In genomic region chr9:99383536-99383935, GRCh38 we compare ENCODE assay signal across 27 cellular contexts.
"Had no signal": no experiment of that assay in that cellular context is flagged by ENCODE, and none has a peak within 500 bp of the region (broad histone marks: within the 10 kb centered on the region; RNA-seq: fewer than 3 reads in every experiment).

No MANE protein-coding gene starts in this region.

- FAIRE-seq: urothelium cell line had no signal

- H3K27me3 ChIP-seq: stomach, suprapubic skin, testis, thyroid gland, tibial artery, tibial nerve, transverse colon, upper lobe of left lung, upper lobe of right lung, uterus, vagina had no signal

- DNase-seq: stimulated activated CD4-positive, alpha-beta T cell treated with anti-CD3 and anti-CD28 coated beads, Interleukin-2, amount 100 ng/mL, for 48 hours; stimulated activated CD4-positive, alpha-beta T cell treated with anti-CD3 and anti-CD28 coated beads, Interleukin-4, amount 100 ng/mL, for 1 hour; stimulated activated CD4-positive, alpha-beta T cell treated with anti-CD3 and anti-CD28 coated beads, Interleukin-4, amount 100 ng/mL, for 24 hours; stimulated activated CD4-positive, alpha-beta T cell treated with anti-CD3 and anti-CD28 coated beads, Interleukin-4, amount 100 ng/mL, for 4 hours; stimulated activated CD8-positive, alpha-beta memory T cell treated with anti-CD3 and anti-CD28 coated beads, Interleukin-4, amount 100 ng/mL, for 48 hours; stimulated activated naive B cell treated with anti-CD40 and anti-IgM and Interleukin-4, amounts not matched to agents 10 μg/mL and 1 μg/mL and 100 μg/mL, for 72 hours; stimulated activated naive CD4-positive, alpha-beta T cell; stimulated activated naive CD4-positive, alpha-beta T cell treated with Interleukin-2 at 50 U/mL for 16 hours; stimulated activated naive CD8-positive, alpha-beta T cell treated with anti-CD3 and anti-CD28 coated beads, Interleukin-15, amount 100 ng/mL, for 72 hours; stimulated activated naive CD8-positive, alpha-beta T cell treated with anti-CD3 and anti-CD28 coated beads, Interleukin-15, Interleukin-2, amounts not matched to agents 100 U/mL and 50 U/mL, for 24 hours; stomach; substantia nigra; testis; thyroid gland; tibial artery; transverse colon; trophoblast cell; upper lobe of left lung; upper lobe of right lung; uterus had no signal

- H3K27ac ChIP-seq: stomach, suprapubic skin, testis, thoracic aorta, thyroid gland, tibial artery, tibial nerve, transverse colon, upper lobe of left lung, upper lobe of right lung, uterus, vagina had no signal

- H3K36me3 ChIP-seq: stomach, suprapubic skin, thoracic aorta, thyroid gland, tibial artery, tibial nerve, transverse colon, upper lobe of left lung, upper lobe of right lung, uterus, vagina had no signal

- ATAC-seq: stimulated activated effector memory CD8-positive, alpha-beta T cell treated with anti-CD3 and anti-CD28 coated beads, Interleukin-12 subunit alpha, Interleukin-12 subunit beta, amount 100 ng/mL, for 72 hours; stimulated activated memory B cell treated with anti-CD40 and anti-IgM and Interleukin-4, amounts not matched to agents 10 μg/mL and 1 μg/mL and 100 μg/mL, for 72 hours; stimulated activated naive B cell treated with anti-CD40 and anti-IgM and Interleukin-4, amounts not matched to agents 10 μg/mL and 1 μg/mL and 100 μg/mL, for 72 hours; stimulated activated naive CD8-positive, alpha-beta T cell treated with anti-CD3 and anti-CD28 coated beads, Interleukin-15, amount 100 ng/mL, for 72 hours; stimulated activated naive CD8-positive, alpha-beta T cell treated with anti-CD3 and anti-CD28 coated beads, Interleukin-15, Interleukin-2, amounts not matched to agents 100 U/mL and 50 U/mL, for 24 hours; upper lobe of right lung had no signal

- H3K4me1 ChIP-seq: stomach, testis, thyroid gland, tibial artery, transverse colon, upper lobe of left lung, upper lobe of right lung, uterus had no signal

- H3K9me3 ChIP-seq: stomach, suprapubic skin, testis, thoracic aorta, thyroid gland, tibial artery, tibial nerve, transverse colon, upper lobe of left lung, upper lobe of right lung, uterus, vagina had no signal

- H3K4me3 ChIP-seq: stomach, suprapubic skin, testis, thoracic aorta, thyroid gland, tibial artery, tibial nerve, transverse colon, upper lobe of left lung, upper lobe of right lung, uterus, vagina had no signal
